In genomic region chr19:1241417-1242095, GRCh38 we compare ENCODE assay signal across 8 cellular contexts. TPM values are rescaled to one million over a fixed set of nuclear protein-coding genes. Genes with fewer than 3 reads are reported as not detected.
A peak's percentile ranks its signal among the peaks of the same experiment; 100 is the strongest.
DNase-seq lines count a peak whose midpoint lies in the region; ATAC-seq and TF ChIP-seq lines count a peak whose summit lies in the region.

Gene ATP5F1D (plus strand): TSS chr19:1241751. CDS start chr19:1241851, 100 bp downstream.

- H3K27ac Mint-ChIP-seq in CD8-positive, alpha-beta memory T cell: peak within 1 kb of the TSS; percentile 89 to 98 (median 94)

- peaks cover 0 to 7% (median 0%) of the 10 kb centered on the region in 3 donors for H3K36me3 Mint-ChIP-seq in CD8-positive, alpha-beta memory T cell

- ATAC-seq in GM21447 (IDR thresholded peaks at IDR 0.05; ENCODE audit: unreplicated experiment) (peak; percentile 55), mucosa of descending colon (peak; percentile 73)

- no peaks in the 10 kb centered on the region for H3K9me3 ChIP-seq in CD8-positive, alpha-beta memory T cell (ENCODE audit: low read length)
- no peaks in the 10 kb centered on the region for H3K9me3 ChIP-seq in mucosa of descending colon

- H3K4me3 Mint-ChIP-seq in CD8-positive, alpha-beta memory T cell: peak within 1 kb of the TSS; percentile 84 to 93 (median 91)

- H3K27me3 ChIP-seq in CD8-positive, alpha-beta memory T cell (ENCODE audit: insufficient read depth, low read length, poor library complexity, severe bottlenecking): no peaks in the 10 kb centered on the region

- intact Hi-C loops in mucosa of descending colon (cut with DNase I, micrococcal nuclease): loop anchor here in 1 of 2 donors (2.0 kb wide), 1 partner anchor 25 kb away; no protein-coding TSS in a partner anchor

- H3K4me3 ChIP-seq in CD8-positive, alpha-beta memory T cell (ENCODE audit: low read length): peak within 1 kb of the TSS; percentile 39
- H3K4me3 ChIP-seq in mucosa of descending colon: peak within 1 kb of the TSS; percentile 91

- CTCF ChIA-PET in CD8-positive, alpha-beta memory T cell (lab: Charles Lee): interaction anchor here (1.0 to 7.5 kb wide), 5 partner anchors 16 to 177 kb away, joined by 3 to 484 read pairs (median 3); partner anchors contain the start of gene CIRBP

- peak; percentile 83 to 93 (median 85) for DNase-seq in CD8-positive, alpha-beta memory T cell
- DNase-seq in KG1 (lab: John Stamatoyannopoulos, UW) (peak; percentile 72), activated T-cell treated with anti-CD3 and anti-CD28 coated beads for 48 hours (ENCODE audit: low read depth) (peak; percentile 93), epithelial cell of prostate (ENCODE audit: low read depth, low spot score) (no peak), mucosa of descending colon (peak; percentile 94 to 97 (median 96))
- peak; percentile 86 to 91 for DNase-seq in stimulated activated CD8-positive, alpha-beta memory T cell treated with anti-CD3 and anti-CD28 coated beads, Interleukin-4, amount 100 ng/mL, for 1 hour (ENCODE audit: low read depth in 2 of 2, low spot score in 1 of 2)

- TF ChIP-seq CTCF in mucosa of descending colon (IDR thresholded peaks at IDR 0.05): no peak

- H3K4me1 ChIP-seq in CD8-positive, alpha-beta memory T cell (ENCODE audit: insufficient read depth, low read length): peaks cover 53% of the 10 kb centered on the region
- peaks cover 55% of the 10 kb centered on the region for H3K4me1 ChIP-seq in mucosa of descending colon (ENCODE audit: low read depth)

- peaks cover 5 to 8% of the 10 kb centered on the region in 2 donors for H3K27me3 Mint-ChIP-seq in CD8-positive, alpha-beta memory T cell

- H3K4me1 Mint-ChIP-seq in CD8-positive, alpha-beta memory T cell: peaks cover 20 to 53% (median 22%) of the 10 kb centered on the region in 3 donors

- H3K27ac ChIP-seq in CD8-positive, alpha-beta memory T cell (ENCODE audit: low read depth, low read length): peak within 1 kb of the TSS; percentile 43
- H3K27ac ChIP-seq in epithelial cell of prostate: peak within 1 kb of the TSS; percentile 59

- H3K9me3 Mint-ChIP-seq in CD8-positive, alpha-beta memory T cell: no peaks in the 10 kb centered on the region

- H3K36me3 ChIP-seq in CD8-positive, alpha-beta memory T cell (ENCODE audit: insufficient read depth, low read length): no peaks in the 10 kb centered on the region
- H3K36me3 ChIP-seq in mucosa of descending colon (ENCODE audit: low read depth): no peaks in the 10 kb centered on the region

- POLR2A ChIA-PET in CD8-positive, alpha-beta memory T cell (lab: Charles Lee): interaction anchor here (1.3 to 2.4 kb wide), 3 partner anchors 25 to 129 kb away, joined by 3 to 22 read pairs (median 8); partner anchors contain the start of gene CIRBP

TF ChIP-seq in PFSK-1, 5 proteins besides CTCF, POLR2A, EP300 and RAD21:
- TF ChIP-seq TAF1 (IDR thresholded peaks at IDR 0.05; ENCODE audit: borderline replicate concordance, insufficient read depth, low read length) (peak; percentile 60; the same call in 1 of the 2 replicates), SIN3A (IDR thresholded peaks at IDR 0.05; ENCODE audit: borderline replicate concordance, insufficient read depth, low read length) (no peak), POLR2AphosphoS5 (IDR thresholded peaks at IDR 0.05; ENCODE audit: low read depth, low read length) (no peak; the same call in 1 of the 2 replicates), REST (IDR thresholded peaks at IDR 0.05; ENCODE audit: insufficient read depth in 1 of 2, low read depth in 2 of 2, low read length in 2 of 2) (peak in 1 of 2 experiments; percentile 44; a peak in 1 of 4 replicates), FOXP2 (optimal IDR thresholded peaks at IDR 0.05; ENCODE audit: borderline replicate concordance, extremely low read depth, extremely low read length, insufficient read depth) (no peak)

RNA-seq across cellular contexts. Expression of gene ATP5F1D, which starts in this region (rescaled TPM):
- 100 to 1,000 TPM; 179 to 180 TPM for total RNA-seq in CD8-positive, alpha-beta memory T cell
- polyA plus RNA-seq in CD8-positive, alpha-beta memory T cell: 271 TPM
- polyA plus RNA-seq in PFSK-1 (2012; ENCODE audit: insufficient read length, low read depth): 582 TPM
- total RNA-seq in mucosa of descending colon: 100 to 1,000 TPM; 302 to 391 (median 378) TPM
